14 cellular contexts compared by ENCODE assay signal in the genomic region with DNA sequence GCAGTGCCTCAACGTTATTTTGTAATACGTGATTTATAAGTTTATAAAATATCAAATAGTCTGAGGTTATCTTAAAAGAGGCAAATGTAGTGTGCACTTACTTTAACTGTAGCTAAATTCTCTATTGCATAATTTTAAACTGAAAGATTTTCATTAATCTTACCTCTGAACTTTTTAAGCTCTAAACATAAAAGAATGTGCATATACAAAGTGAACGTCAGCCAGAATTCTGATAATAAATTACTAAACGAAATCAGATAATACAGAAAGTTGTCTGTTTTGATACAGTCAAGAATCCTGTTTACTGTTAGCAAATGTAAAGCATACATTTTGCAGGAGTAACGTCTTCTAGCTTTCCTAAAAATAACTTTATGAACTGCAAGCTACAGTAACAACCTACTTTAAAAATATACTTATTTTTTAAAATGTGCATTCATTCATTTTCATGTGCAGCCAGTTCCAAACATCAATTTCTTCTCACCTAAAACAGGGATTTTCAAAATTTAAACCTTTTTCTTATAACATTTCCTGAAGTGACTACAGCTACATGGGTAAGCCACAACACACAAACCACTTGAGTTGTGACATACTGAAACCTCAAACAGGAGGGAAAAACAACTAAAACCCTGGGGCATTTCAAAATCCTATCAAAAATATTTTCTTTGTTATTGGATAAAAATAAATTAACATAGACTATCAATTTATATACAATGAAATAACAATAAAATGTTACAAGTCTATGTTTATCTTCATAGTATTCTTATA.
"Had no signal": no experiment of that assay in that cellular context is flagged by ENCODE, and none has a peak within 500 bp of the region (broad histone marks: within the 10 kb centered on the region; RNA-seq: fewer than 3 reads in every experiment).

No MANE protein-coding gene starts in this region.

- H3K36me3 Mint-ChIP-seq: neural progenitor cell had no signal

- DNase-seq: activated CD8-positive, alpha-beta memory T cell treated with anti-CD3 and anti-CD28 coated beads for 24 hours; anterior cingulate cortex; cerebellar nuclear complex; endodermal cell; erythroblast; kidney glomerular epithelial cell; retina; small intestine; thyroid gland; uterus had no signal

- H3K9ac ChIP-seq: neural progenitor cell had no signal

- H3K27me3 ChIP-seq: hepatocyte, neural progenitor cell, thyroid gland, uterus had no signal

- H2AFZ ChIP-seq: hepatocyte, neural progenitor cell had no signal

- H3K27ac Mint-ChIP-seq: activated naive CD4-positive, alpha-beta T cell treated with anti-CD3 and anti-CD28 coated beads, Interleukin-2, amount 50 U/mL, for 72 hours; endodermal cell; neural progenitor cell; T-helper 2 cell treated with Interferon-gamma antibody and Interleukin-4, amounts not matched to agents 5 μg/mL and 100 μg/mL, for 36 hours had no signal

- H3K27ac ChIP-seq: hepatocyte, neural progenitor cell, thyroid gland had no signal

- ATAC-seq: activated naive CD4-positive, alpha-beta T cell treated with anti-CD3 and anti-CD28 coated beads, Interleukin-2, amount 50 U/mL, for 72 hours had no signal

- H3K4me2 ChIP-seq: hepatocyte, neural progenitor cell had no signal

- H3K4me3 Mint-ChIP-seq: endodermal cell; neural progenitor cell; T-helper 2 cell treated with Interferon-gamma antibody and Interleukin-4, amounts not matched to agents 5 μg/mL and 100 μg/mL, for 36 hours had no signal

- H3K36me3 ChIP-seq: neural progenitor cell, thyroid gland, uterus had no signal

- H3K4me3 ChIP-seq: hepatocyte, neural progenitor cell, thyroid gland, uterus had no signal

- H3K79me2 ChIP-seq: hepatocyte had no signal

- FAIRE-seq: small intestine had no signal

- H3K9me3 Mint-ChIP-seq: endodermal cell, neural progenitor cell had no signal

- H3K9me3 ChIP-seq: thyroid gland, uterus had no signal

- H3K4me1 ChIP-seq: thyroid gland, uterus had no signal
